In genomic region chr11:76355172-76355571, GRCh38 we compare ENCODE assay signal across 24 cellular contexts.
"Had no signal": no experiment of that assay in that cellular context is flagged by ENCODE, and none has a peak within 500 bp of the region (broad histone marks: within the 10 kb centered on the region; RNA-seq: fewer than 3 reads in every experiment).

No MANE protein-coding gene starts in this region.

- H3K79me2 ChIP-seq: parathyroid adenoma had no signal

- H3K9me3 ChIP-seq: ovary, psoas muscle, thoracic aorta, thyroid gland, upper lobe of right lung, uterus had no signal

- H3K4me2 ChIP-seq: neural progenitor cell, smooth muscle cell had no signal

- H3K27ac ChIP-seq: neural progenitor cell, ovary, parathyroid adenoma, psoas muscle, skin epidermis, spleen, stomach, thoracic aorta, thyroid gland, transverse colon, upper lobe of right lung, uterus had no signal

- ATAC-seq: naive thymus-derived CD4-positive, alpha-beta T cell; natural killer cell; psoas muscle; right cardiac atrium; sciatic nerve; stimulated activated effector memory CD8-positive, alpha-beta T cell treated with anti-CD3 and anti-CD28 coated beads, Interleukin-12 subunit alpha, Interleukin-12 subunit beta, amount 100 ng/mL, for 72 hours; stimulated activated naive B cell treated with anti-CD40 and anti-IgM and Interleukin-4, amounts not matched to agents 10 μg/mL and 1 μg/mL and 100 μg/mL, for 72 hours; upper lobe of right lung had no signal

- DNase-seq: naive thymus-derived CD4-positive, alpha-beta T cell; natural killer cell; occipital lobe; ovary; psoas muscle; right cardiac atrium; spleen; stimulated activated CD4-positive, alpha-beta T cell treated with anti-CD3 and anti-CD28 coated beads, Interleukin-12 subunit alpha, Interleukin-12 subunit beta, amount 100 ng/mL, for 4 hours; stimulated activated CD4-positive, alpha-beta T cell treated with anti-CD3 and anti-CD28 coated beads, Interleukin-1b, Interleukin-23, amount 100 ng/mL, for 48 hours; stimulated activated CD4-positive, alpha-beta T cell treated with anti-CD3 and anti-CD28 coated beads, Interleukin-4, amount 100 ng/mL, for 24 hours; stimulated activated naive B cell treated with anti-CD40 and anti-IgM and Interleukin-4, amounts not matched to agents 10 μg/mL and 1 μg/mL and 100 μg/mL, for 72 hours; stimulated activated naive CD4-positive, alpha-beta T cell treated with Interleukin-2 at 50 U/mL for 16 hours; stomach; thyroid gland; transverse colon; upper lobe of right lung; uterus had no signal

- H3K4me3 ChIP-seq: neural progenitor cell, ovary, psoas muscle, skin epidermis, smooth muscle cell, spleen, stomach, thoracic aorta, thyroid gland, transverse colon, upper lobe of right lung, uterus had no signal

- H3K4me1 ChIP-seq: neural progenitor cell, parathyroid adenoma, psoas muscle, spleen, stomach, thyroid gland, transverse colon, upper lobe of right lung, uterus had no signal

- H3K36me3 ChIP-seq: ovary, uterus had no signal

- H3K27me3 ChIP-seq: neural progenitor cell, ovary, spleen, stomach, thyroid gland, transverse colon, upper lobe of right lung, uterus had no signal

- H2AFZ ChIP-seq: neural progenitor cell, parathyroid adenoma had no signal

- H3K9ac ChIP-seq: neural progenitor cell, parathyroid adenoma had no signal
